7 cellular contexts compared by ENCODE assay signal in genomic region chr9:68844623-68845612, GRCh38.
DNase-seq lines count a peak whose midpoint lies in the region; ATAC-seq and TF ChIP-seq lines count a peak whose summit lies in the region.

No MANE protein-coding gene starts in this region.

- H3K36me3 ChIP-seq in left ventricle myocardium inferior: no peaks in the 10 kb centered on the region

- peak; percentile 68 for ATAC-seq in GM21447 (IDR thresholded peaks at IDR 0.05; ENCODE audit: unreplicated experiment)

- peak; percentile 3 for DNase-seq in GM04504 (ENCODE audit: low read depth)
- peak; percentile 15 to 25 for DNase-seq in activated CD4-positive, alpha-beta T cell treated with anti-CD3 and anti-CD28 coated beads, Interleukin-2, amount 50 U/mL, for 48 hours
- DNase-seq in left ventricle myocardium inferior: peak; percentile 29
- DNase-seq in stimulated activated CD4-positive, alpha-beta T cell treated with anti-CD3 and anti-CD28 coated beads, Interleukin-15, amount 100 ng/mL, for 24 hours: peak; percentile 42
- no peak for DNase-seq in effector CD8-positive, alpha-beta T cell (lab: John Stamatoyannopoulos, UW)

- no peaks in the 10 kb centered on the region for H3K9me3 ChIP-seq in left ventricle myocardium inferior (replicated peaks)

- peak overlapping the region; percentile 34 for H3K27ac ChIP-seq in left ventricle myocardium inferior (replicated peaks)

- TF ChIP-seq CTCF in LNCAP (IDR thresholded peaks at IDR 0.05) (peak; percentile 58), left ventricle myocardium inferior (IDR thresholded peaks at IDR 0.05; ENCODE audit: borderline replicate concordance) (peak; percentile 65)

- no peaks in the 10 kb centered on the region for H3K27me3 ChIP-seq in left ventricle myocardium inferior (ENCODE audit: low read depth)

- intact Hi-C loops in left ventricle myocardium inferior (cut with micrococcal nuclease): no loop called here

- H3K4me3 ChIP-seq in left ventricle myocardium inferior: peak overlapping the region; percentile 9

- H3K4me1 ChIP-seq in left ventricle myocardium inferior: peaks cover 42% of the 10 kb centered on the region
